ENCODE assay signal across 22 cellular contexts in genomic region chr1:105894006-105894405, GRCh38.
"Had no signal": no experiment of that assay in that cellular context is flagged by ENCODE, and none has a peak within 500 bp of the region (broad histone marks: within the 10 kb centered on the region; RNA-seq: fewer than 3 reads in every experiment).

No MANE protein-coding gene starts in this region.

- H3K27ac ChIP-seq: cardiac muscle cell, lower lobe of right lung, neural progenitor cell, right atrium auricular region, spleen, upper lobe of right lung had no signal

- H3K27ac Mint-ChIP-seq: activated naive CD8-positive, alpha-beta T cell; activated T-helper 2 cell treated with anti-CD3 and anti-CD28 coated beads, Interferon-gamma antibody, Interleukin-2, Interleukin-4, amounts not matched to agents 10 μg/mL and 5 μg/mL and 100 μg/mL, durations not matched to agents 14 hours and 24 hours and 36 hours; dendritic cell treated with granulocyte-macrophage colony-stimulating factor and Interleukin-4, amounts not matched to agents 40 ng/mL and 50 ng/mL, for 4 days; naive thymus-derived CD8-positive, alpha-beta T cell; neural progenitor cell; progenitor cell of endocrine pancreas; WTC11 had no signal

- H3K36me3 ChIP-seq: cardiac muscle cell, lower lobe of right lung, neural progenitor cell, right atrium auricular region, spleen, upper lobe of right lung had no signal

- H3K4me3 ChIP-seq: cardiac muscle cell, lower lobe of right lung, neural progenitor cell, right atrium auricular region, spleen, upper lobe of right lung had no signal

- H3K4me1 ChIP-seq: lower lobe of right lung, neural progenitor cell, right atrium auricular region, spleen, upper lobe of right lung had no signal

- H3K27me3 Mint-ChIP-seq: activated naive CD8-positive, alpha-beta T cell; dendritic cell treated with granulocyte-macrophage colony-stimulating factor and Interleukin-4, amounts not matched to agents 40 ng/mL and 50 ng/mL, for 4 days; naive thymus-derived CD8-positive, alpha-beta T cell; progenitor cell of endocrine pancreas had no signal

- H3K4me2 ChIP-seq: neural progenitor cell had no signal

- H3K4me1 Mint-ChIP-seq: naive thymus-derived CD8-positive, alpha-beta T cell; neural progenitor cell; WTC11 had no signal

- H3K9ac ChIP-seq: neural progenitor cell had no signal

- DNase-seq: activated CD4-positive, alpha-beta T cell treated with anti-CD3 and anti-CD28 coated beads, Interleukin-2, amount 50 U/mL, for 4 hours; activated CD8-positive, alpha-beta memory T cell treated with anti-CD3 and anti-CD28 coated beads for 24 hours; activated CD8-positive, alpha-beta memory T cell treated with anti-CD3 and anti-CD28 coated beads, Interleukin-2, amount 50 U/mL, for 4 hours; activated naive CD4-positive, alpha-beta T cell; activated T-cell treated with anti-CD3 and anti-CD28 coated beads, Interleukin-2, amount 50 U/mL, for 4 hours; effector CD4-positive, alpha-beta T cell; lower lobe of right lung; naive thymus-derived CD8-positive, alpha-beta T cell; spleen; stimulated activated CD4-positive, alpha-beta T cell treated with anti-CD3 and anti-CD28 coated beads, Interleukin-4, amount 100 ng/mL, for 1 hour; stimulated activated naive CD4-positive, alpha-beta T cell; T-helper 9 cell; upper lobe of right lung had no signal

- H3K36me3 Mint-ChIP-seq: activated naive CD8-positive, alpha-beta T cell; neural progenitor cell had no signal

- H3K9me3 ChIP-seq: upper lobe of right lung had no signal

- H2AFZ ChIP-seq: neural progenitor cell had no signal

- ATAC-seq: activated T-cell treated with anti-CD3 and anti-CD28 coated beads, Interleukin-2, amount 50 U/mL, for 4 hours; left lobe of liver; lower lobe of right lung; naive thymus-derived CD8-positive, alpha-beta T cell; upper lobe of right lung; WTC11 had no signal

- H3K27me3 ChIP-seq: cardiac muscle cell, neural progenitor cell, right atrium auricular region, spleen, upper lobe of right lung had no signal

- H3K4me3 Mint-ChIP-seq: activated naive CD8-positive, alpha-beta T cell; activated T-cell treated with anti-CD3 and anti-CD28 coated beads, Interleukin-2, amount 50 U/mL, for 4 hours; dendritic cell treated with granulocyte-macrophage colony-stimulating factor and Interleukin-4, amounts not matched to agents 40 ng/mL and 50 ng/mL, for 4 days; naive thymus-derived CD8-positive, alpha-beta T cell; neural progenitor cell; WTC11 had no signal
